In the genomic region with DNA sequence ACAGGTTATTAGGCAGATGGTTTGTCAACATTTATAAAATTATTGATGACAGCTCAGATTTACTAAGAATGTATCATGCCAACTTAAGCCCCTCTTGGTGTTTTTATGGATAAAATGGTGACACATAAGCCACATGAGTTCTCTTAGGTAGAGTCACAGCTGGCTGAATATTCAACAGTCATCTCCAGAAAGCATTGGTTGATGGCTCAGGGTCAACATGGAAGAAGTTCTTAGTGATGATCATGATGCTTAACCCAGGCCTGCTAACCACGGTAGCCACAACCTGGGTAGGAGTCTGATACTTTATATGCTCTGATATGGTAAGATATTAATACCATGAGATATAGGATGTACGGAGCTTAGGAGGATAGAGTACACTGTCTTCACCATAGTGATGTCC, we compare ENCODE assay signal across 26 cellular contexts.
"Had no signal": no experiment of that assay in that cellular context is flagged by ENCODE, and none has a peak within 500 bp of the region (broad histone marks: within the 10 kb centered on the region; RNA-seq: fewer than 3 reads in every experiment).

No MANE protein-coding gene starts in this region.

- H3K79me2 ChIP-seq: hepatocyte had no signal

- H3K27ac ChIP-seq: gastrocnemius medialis, hepatocyte, pancreas, prostate gland, SK-N-MC, suprapubic skin, tibial artery, upper lobe of right lung had no signal

- H3K4me2 ChIP-seq: hepatocyte had no signal

- H3K4me3 Mint-ChIP-seq: effector memory CD8-positive, alpha-beta T cell; naive thymus-derived CD4-positive, alpha-beta T cell; T-helper 1 cell treated with Interleukin-12 subunit alpha and Interleukin-12 subunit beta and Interleukin-4 antibody, amounts not matched to agents 30 μg/mL and 1 μg/mL, for 36 hours had no signal

- ATAC-seq: effector memory CD8-positive, alpha-beta T cell; gastrocnemius medialis; left colon; naive thymus-derived CD4-positive, alpha-beta T cell; pancreas; upper lobe of right lung had no signal

- H3K9me3 ChIP-seq: gastrocnemius medialis, pancreas, prostate gland, suprapubic skin, tibial artery, upper lobe of right lung had no signal

- H3K9me3 Mint-ChIP-seq: effector memory CD8-positive, alpha-beta T cell; T-helper 1 cell treated with Interleukin-12 subunit alpha and Interleukin-12 subunit beta and Interleukin-4 antibody, amounts not matched to agents 30 μg/mL and 1 μg/mL, for 36 hours had no signal

- H3K36me3 ChIP-seq: gastrocnemius medialis, pancreas, prostate gland, suprapubic skin, tibial artery, upper lobe of right lung had no signal

- H3K4me1 Mint-ChIP-seq: naive thymus-derived CD4-positive, alpha-beta T cell had no signal

- H3K27ac Mint-ChIP-seq: effector memory CD8-positive, alpha-beta T cell; naive thymus-derived CD4-positive, alpha-beta T cell; T-helper 1 cell treated with Interleukin-12 subunit alpha and Interleukin-12 subunit beta and Interleukin-4 antibody, amounts not matched to agents 30 μg/mL and 1 μg/mL, for 36 hours had no signal

- H3K27me3 ChIP-seq: gastrocnemius medialis, hepatocyte, pancreas, suprapubic skin, tibial artery, upper lobe of right lung had no signal

- H3K36me3 Mint-ChIP-seq: naive thymus-derived CD4-positive, alpha-beta T cell had no signal

- FAIRE-seq: pancreas, TTC549 had no signal

- H3K4me3 ChIP-seq: gastrocnemius medialis, hepatocyte, pancreas, prostate gland, SK-N-MC, suprapubic skin, tibial artery, upper lobe of right lung had no signal

- H2AFZ ChIP-seq: hepatocyte had no signal

- H3K4me1 ChIP-seq: gastrocnemius medialis, pancreas, prostate gland, suprapubic skin, tibial artery, upper lobe of right lung had no signal

- DNase-seq: activated CD4-positive, alpha-beta T cell treated with anti-CD3 and anti-CD28 coated beads, Interleukin-2, amount 50 U/mL, for 4 hours; activated CD4-positive, CD25-positive, alpha-beta regulatory T cell treated with anti-CD3 and anti-CD28 coated beads, Interleukin-2, amount 50 U/mL, for 72 hours; activated effector memory CD4-positive, alpha-beta T cell treated with Interleukin-2 at 50 U/mL for 16 hours; activated naive CD4-positive, alpha-beta T cell treated with Interleukin-2 at 50 U/mL for 16 hours; activated T-cell treated with anti-CD3 and anti-CD28 coated beads, Interleukin-2, amount 50 U/mL, for 48 hours; amygdala; caudate nucleus; cortex of kidney; effector memory CD8-positive, alpha-beta T cell; erythroblast; gastrocnemius medialis; islet precursor cell; left colon; midbrain; naive thymus-derived CD4-positive, alpha-beta T cell; pancreas; stimulated activated CD4-positive, alpha-beta T cell treated with anti-CD3 and anti-CD28 coated beads, Interleukin-15, amount 100 ng/mL, for 24 hours; T-helper 9 cell; tibial artery; upper lobe of right lung had no signal
